ENCODE assay signal across 9 cellular contexts in genomic region chr18:37566479-37567060, GRCh38. TPM values are rescaled to one million over a fixed set of nuclear protein-coding genes. Genes with fewer than 3 reads are reported as not detected.
A peak's percentile ranks its signal among the peaks of the same experiment; 100 is the strongest.
DNase-seq lines count a peak whose midpoint lies in the region; ATAC-seq and TF ChIP-seq lines count a peak whose summit lies in the region.
"Had no signal": no experiment of that assay in that cellular context is flagged by ENCODE, and none has a peak within 500 bp of the region (broad histone marks: within the 10 kb centered on the region; RNA-seq: fewer than 3 reads in every experiment).

No MANE protein-coding gene starts in this region.

- no peak overlapping the region for H3K27ac Mint-ChIP-seq in naive thymus-derived CD4-positive, alpha-beta T cell

- H3K4me3 ChIP-seq in BJ (ENCODE audit: low read depth, low read length): peak overlapping the region; percentile 35
- peak overlapping the region; percentile 49 for H3K4me3 ChIP-seq in effector memory CD4-positive, alpha-beta T cell (ENCODE audit: insufficient read depth, low read depth, low read length, poor library complexity, severe bottlenecking)
- H3K4me3 ChIP-seq in naive thymus-derived CD4-positive, alpha-beta T cell (ENCODE audit: low read length): no peak overlapping the region

- intact Hi-C loops in naive thymus-derived CD4-positive, alpha-beta T cell (cut with micrococcal nuclease): no loop called here

- H3K4me1 ChIP-seq in effector memory CD4-positive, alpha-beta T cell (ENCODE audit: control insufficient read depth, insufficient read depth, low read length, poor library complexity, severe bottlenecking): peaks cover 10% of the 10 kb centered on the region
- H3K4me1 ChIP-seq in naive thymus-derived CD4-positive, alpha-beta T cell (ENCODE audit: control insufficient read depth in 2 of 2, insufficient read depth in 2 of 2, low read length in 2 of 2): no peaks in the 10 kb centered on the region

- no peaks in the 10 kb centered on the region for H3K36me3 ChIP-seq in BJ (ENCODE audit: control insufficient read depth, insufficient read depth, low read length)
- H3K36me3 ChIP-seq in effector memory CD4-positive, alpha-beta T cell (ENCODE audit: control insufficient read depth, insufficient read depth, low read length): no peaks in the 10 kb centered on the region
- no peaks in the 10 kb centered on the region for H3K36me3 ChIP-seq in naive thymus-derived CD4-positive, alpha-beta T cell (ENCODE audit: control insufficient read depth in 2 of 3, insufficient read depth in 3 of 3, low read length in 3 of 3)

- H3K4me1 Mint-ChIP-seq in naive thymus-derived CD4-positive, alpha-beta T cell: peaks cover 5 to 23% (median 18%) of the 10 kb centered on the region in 7 donors

- peaks cover 0 to 6% (median 0%) of the 10 kb centered on the region in 5 donors for H3K36me3 Mint-ChIP-seq in naive thymus-derived CD4-positive, alpha-beta T cell

- peaks cover 67 to 84% (median 74%) of the 10 kb centered on the region in 5 donors for H3K27me3 Mint-ChIP-seq in naive thymus-derived CD4-positive, alpha-beta T cell

- no peak for DNase-seq in BJ (ENCODE audit: low read depth)
- DNase-seq in NCI-H1092 (lab: John Stamatoyannopoulos, UW): peak; percentile 69
- no peak for DNase-seq in effector memory CD4-positive, alpha-beta T cell
- DNase-seq in naive thymus-derived CD4-positive, alpha-beta T cell: no peak
- DNase-seq in glomerular visceral epithelial cell (ENCODE audit: extremely low spot score): no peak
- DNase-seq in effector CD4-positive, alpha-beta T cell: no peak

- POLR2A ChIA-PET in BJ (lab: Charles Lee): no interaction called here
- POLR2A ChIA-PET in naive thymus-derived CD4-positive, alpha-beta T cell (lab: Charles Lee): no interaction called here

- peak overlapping the region in 9 of 10 donors; percentile 42 to 77 (median 65) for H3K4me3 Mint-ChIP-seq in naive thymus-derived CD4-positive, alpha-beta T cell

- H3K9me3 Mint-ChIP-seq in naive thymus-derived CD4-positive, alpha-beta T cell: peaks cover 0 to 16% (median 2%) of the 10 kb centered on the region in 11 donors

- CTCF ChIA-PET in BJ (lab: Yijun Ruan, JAX): interaction anchor here (1.4 kb wide), 1 partner anchor 29 kb away, joined by 3 read pairs; no protein-coding TSS in a partner anchor
- CTCF ChIA-PET in naive thymus-derived CD4-positive, alpha-beta T cell (lab: Charles Lee): no interaction called here

- no peak overlapping the region for H3K27ac ChIP-seq in effector memory CD4-positive, alpha-beta T cell (ENCODE audit: insufficient read depth, low read length, poor library complexity, severe bottlenecking)
- no peak overlapping the region for H3K27ac ChIP-seq in naive thymus-derived CD4-positive, alpha-beta T cell (ENCODE audit: low read depth, low read length)

- no peaks in the 10 kb centered on the region for H3K9me3 ChIP-seq in effector memory CD4-positive, alpha-beta T cell (ENCODE audit: control insufficient read depth, low read length)
- H3K9me3 ChIP-seq in naive thymus-derived CD4-positive, alpha-beta T cell (ENCODE audit: control insufficient read depth in 2 of 3, low read length in 3 of 3): no peaks in the 10 kb centered on the region

- TF ChIP-seq CTCF in BJ (IDR thresholded peaks at IDR 0.05; ENCODE audit: insufficient read depth, low read depth, low read length): no peak

- peaks cover 41% of the 10 kb centered on the region for H3K27me3 ChIP-seq in BJ (ENCODE audit: control insufficient read depth, insufficient read depth, low read length)
- H3K27me3 ChIP-seq in effector memory CD4-positive, alpha-beta T cell (replicated peaks; ENCODE audit: control insufficient read depth, insufficient read depth, low read length, poor library complexity, severe bottlenecking): peaks cover 31% of the 10 kb centered on the region
- peaks cover 0 to 3% of the 10 kb centered on the region in 2 donors for H3K27me3 ChIP-seq in naive thymus-derived CD4-positive, alpha-beta T cell (ENCODE audit: control insufficient read depth in 2 of 2, insufficient read depth in 2 of 2, low read length in 2 of 2)

- no peak for ATAC-seq in naive thymus-derived CD4-positive, alpha-beta T cell
- ATAC-seq in HG03280 (IDR thresholded peaks at IDR 0.05; ENCODE audit: unreplicated experiment): no peak
- no peak for ATAC-seq in HG03045 (IDR thresholded peaks at IDR 0.05; ENCODE audit: unreplicated experiment)

RNA-seq across cellular contexts. Expression of gene CELF4, which starts 1.0 kb away (rescaled TPM):
- not detected in 2 replicates for polyA plus RNA-seq in BJ (2011; rRNA removed)
- polyA minus RNA-seq in BJ (2011; rRNA and poly(A)+ RNA removed): not detected in 2 replicates
- not detected for total RNA-seq in naive thymus-derived CD4-positive, alpha-beta T cell
- polyA plus RNA-seq in naive thymus-derived CD4-positive, alpha-beta T cell: under 1 TPM in 1 of 2 donors, not detected in 1; 0.20 TPM
- total RNA-seq: SK-MEL-5 had no signal
